11 cellular contexts compared by ENCODE assay signal in genomic region chrX:97398030-97398551, GRCh38.
A peak's percentile ranks its signal among the peaks of the same experiment; 100 is the strongest.
DNase-seq lines count a peak whose midpoint lies in the region; ATAC-seq, FAIRE-seq and TF ChIP-seq lines count a peak whose summit lies in the region.
"Had no signal": no experiment of that assay in that cellular context is flagged by ENCODE, and none has a peak within 500 bp of the region (broad histone marks: within the 10 kb centered on the region; RNA-seq: fewer than 3 reads in every experiment).

No MANE protein-coding gene starts in this region.

- FAIRE-seq in GM18507 (lab: Jason Lieb, UNC): peak; percentile 86
- FAIRE-seq: endothelial cell of umbilical vein, G401.6 had no signal

- in situ Hi-C loops in brain microvascular endothelial cell (cut with HindIII; ENCODE audit: low pct_ligation_motif_present, low sequenced_read_pairs): no loop called here

- H3K27me3 ChIP-seq in brain microvascular endothelial cell (replicated peaks): no peaks in the 10 kb centered on the region
- no peaks in the 10 kb centered on the region for H3K27me3 ChIP-seq in Peyer's patch

- intact Hi-C loops in sciatic nerve (cut with DNase I): no loop called here

- no peaks in the 10 kb centered on the region for H3K4me1 ChIP-seq in Peyer's patch

- H3K4me3 ChIP-seq in brain microvascular endothelial cell (ENCODE audit: low read depth, low read length) (no peak overlapping the region), Peyer's patch (no peak overlapping the region)

- no peak for TF ChIP-seq POLR2A in Peyer's patch (IDR thresholded peaks at IDR 0.05)

- H3K27ac ChIP-seq in brain microvascular endothelial cell (peak overlapping the region; percentile 64), Peyer's patch (no peak overlapping the region)

- no peaks in the 10 kb centered on the region for H3K36me3 ChIP-seq in brain microvascular endothelial cell (replicated peaks)
- H3K36me3 ChIP-seq in Peyer's patch: no peaks in the 10 kb centered on the region

- ATAC-seq in GM21526 (IDR thresholded peaks at IDR 0.05; ENCODE audit: low FRiP score, unreplicated experiment) (peak; percentile 49), HG03354 (IDR thresholded peaks at IDR 0.05; ENCODE audit: poor library complexity, severe bottlenecking, unreplicated experiment) (peak; percentile 41), sciatic nerve (no peak)

- no peak for DNase-seq in GM18507 (ENCODE audit: extremely low spot score, insufficient read length, low read depth)
- no peak for DNase-seq in brain microvascular endothelial cell
- no peak for DNase-seq in sciatic nerve (ENCODE audit: low spot score)
- no peak for DNase-seq in Peyer's patch
- DNase-seq in NCI-H1694 treated with DMSO at 0.1 percent for 48 hours (lab: John Stamatoyannopoulos, UW): no peak
- no peak for DNase-seq in DMS114 treated with DMSO at 0.1 percent for 48 hours (lab: John Stamatoyannopoulos, UW; ENCODE audit: unreplicated experiment)
- DNase-seq: NCI-H1092 had no signal

- TF ChIP-seq CTCF in brain microvascular endothelial cell (IDR thresholded peaks at IDR 0.05; ENCODE audit: low read depth, low read length, missing control alignments) (no peak), Peyer's patch (IDR thresholded peaks at IDR 0.05) (no peak)

- no peaks in the 10 kb centered on the region for H3K9me3 ChIP-seq in Peyer's patch
